Comparison of ENCODE assay signal across 22 cellular contexts in genomic region chr3:103949690-103950089, GRCh38.
"Had no signal": no experiment of that assay in that cellular context is flagged by ENCODE, and none has a peak within 500 bp of the region (broad histone marks: within the 10 kb centered on the region; RNA-seq: fewer than 3 reads in every experiment).

No MANE protein-coding gene starts in this region.

- H3K4me1 ChIP-seq: colonic mucosa, esophagus squamous epithelium, gastroesophageal sphincter, pancreas, sigmoid colon had no signal

- H3K4me1 Mint-ChIP-seq: activated CD4-positive, alpha-beta T cell treated with anti-CD3 and anti-CD28 coated beads for 36 hours; activated naive CD8-positive, alpha-beta T cell treated with anti-CD3 and anti-CD28 coated beads for 36 hours; memory B cell; nephron; stimulated activated naive B cell treated with anti-CD40 and anti-IgM and Interleukin-4, amounts not matched to agents 10 μg/mL and 1 μg/mL and 100 μg/mL, for 72 hours; WTC11 had no signal

- H3K9me3 Mint-ChIP-seq: activated CD4-positive, alpha-beta memory T cell treated with anti-CD3 and anti-CD28 coated beads for 36 hours; activated naive CD8-positive, alpha-beta T cell treated with anti-CD3 and anti-CD28 coated beads for 36 hours; memory B cell; nephron; stimulated activated naive B cell treated with anti-CD40 and anti-IgM and Interleukin-4, amounts not matched to agents 10 μg/mL and 1 μg/mL and 100 μg/mL, for 72 hours; type B pancreatic cell; WTC11 had no signal

- H3K27ac Mint-ChIP-seq: activated CD4-positive, alpha-beta memory T cell treated with anti-CD3 and anti-CD28 coated beads for 36 hours; activated CD4-positive, alpha-beta T cell treated with anti-CD3 and anti-CD28 coated beads for 36 hours; activated naive CD8-positive, alpha-beta T cell treated with anti-CD3 and anti-CD28 coated beads for 36 hours; memory B cell; nephron; stimulated activated naive B cell treated with anti-CD40 and anti-IgM and Interleukin-4, amounts not matched to agents 10 μg/mL and 1 μg/mL and 100 μg/mL, for 72 hours; type B pancreatic cell; WTC11 had no signal

- DNase-seq: activated CD4-positive, alpha-beta memory T cell treated with anti-CD3 and anti-CD28 coated beads for 36 hours; activated CD4-positive, alpha-beta T cell treated with anti-CD3 and anti-CD28 coated beads for 36 hours; activated naive CD4-positive, alpha-beta T cell treated with Interleukin-2 at 50 U/mL for 16 hours; activated naive CD8-positive, alpha-beta T cell treated with anti-CD3 and anti-CD28 coated beads for 36 hours; activated T-cell treated with anti-CD3 and anti-CD28 coated beads, Interleukin-2, amount 50 U/mL, for 48 hours; colonic mucosa; esophagus squamous epithelium; hypothalamus; left ventricle myocardium superior; pancreas; sigmoid colon; stimulated activated CD4-positive, alpha-beta T cell treated with anti-CD3 and anti-CD28 coated beads, Interleukin-15, amount 100 ng/mL, for 24 hours; stimulated activated CD4-positive, alpha-beta T cell treated with anti-CD3 and anti-CD28 coated beads, Interleukin-2, amount 100 ng/mL, for 48 hours; stimulated activated CD8-positive, alpha-beta memory T cell treated with anti-CD3 and anti-CD28 coated beads, Interleukin-4, amount 100 ng/mL, for 48 hours; stimulated activated naive B cell treated with anti-CD40 and anti-IgM and Interleukin-4, amounts not matched to agents 10 μg/mL and 1 μg/mL and 100 μg/mL, for 72 hours; T1000 had no signal

- ATAC-seq: activated CD4-positive, alpha-beta T cell treated with anti-CD3 and anti-CD28 coated beads for 36 hours; gastroesophageal sphincter; left ventricle myocardium superior; pancreas; stimulated activated naive B cell treated with anti-CD40 and anti-IgM and Interleukin-4, amounts not matched to agents 10 μg/mL and 1 μg/mL and 100 μg/mL, for 72 hours; WTC11 had no signal

- H3K36me3 Mint-ChIP-seq: activated CD4-positive, alpha-beta memory T cell treated with anti-CD3 and anti-CD28 coated beads for 36 hours; activated naive CD8-positive, alpha-beta T cell treated with anti-CD3 and anti-CD28 coated beads for 36 hours; memory B cell; stimulated activated naive B cell treated with anti-CD40 and anti-IgM and Interleukin-4, amounts not matched to agents 10 μg/mL and 1 μg/mL and 100 μg/mL, for 72 hours; type B pancreatic cell; WTC11 had no signal

- H3K4me3 Mint-ChIP-seq: activated CD4-positive, alpha-beta memory T cell treated with anti-CD3 and anti-CD28 coated beads for 36 hours; activated CD4-positive, alpha-beta T cell treated with anti-CD3 and anti-CD28 coated beads for 36 hours; activated naive CD8-positive, alpha-beta T cell treated with anti-CD3 and anti-CD28 coated beads for 36 hours; memory B cell; nephron; stimulated activated naive B cell treated with anti-CD40 and anti-IgM and Interleukin-4, amounts not matched to agents 10 μg/mL and 1 μg/mL and 100 μg/mL, for 72 hours; type B pancreatic cell; WTC11 had no signal

- H3K27ac ChIP-seq: colonic mucosa, esophagus squamous epithelium, gastroesophageal sphincter, pancreas, sigmoid colon, thoracic aorta had no signal

- H3K27me3 Mint-ChIP-seq: activated CD4-positive, alpha-beta memory T cell treated with anti-CD3 and anti-CD28 coated beads for 36 hours; activated CD4-positive, alpha-beta T cell treated with anti-CD3 and anti-CD28 coated beads for 36 hours; activated naive CD8-positive, alpha-beta T cell treated with anti-CD3 and anti-CD28 coated beads for 36 hours; memory B cell; stimulated activated naive B cell treated with anti-CD40 and anti-IgM and Interleukin-4, amounts not matched to agents 10 μg/mL and 1 μg/mL and 100 μg/mL, for 72 hours; type B pancreatic cell had no signal

- H3K27me3 ChIP-seq: colonic mucosa, esophagus squamous epithelium, gastroesophageal sphincter, pancreas, sigmoid colon had no signal
